In genomic region chr3:31695280-31696008, GRCh38 we compare ENCODE assay signal across 9 cellular contexts.
DNase-seq lines count a peak whose midpoint lies in the region; ATAC-seq and TF ChIP-seq lines count a peak whose summit lies in the region.
"Had no signal": no experiment of that assay in that cellular context is flagged by ENCODE, and none has a peak within 500 bp of the region (broad histone marks: within the 10 kb centered on the region; RNA-seq: fewer than 3 reads in every experiment).

No MANE protein-coding gene starts in this region.

- intact Hi-C loops in dorsolateral prefrontal cortex (cut with DNase I): no loop called here

- no peak; the same call in 2 of the 3 replicates for ATAC-seq in RWPE2 (ENCODE audit: low read depth)

- peaks cover 46% of the 10 kb centered on the region for H3K36me3 ChIP-seq in RWPE2 (ENCODE audit: low read depth)

- DNase-seq in AG10803 (ENCODE audit: low read depth) (no peak), GM20000 (ENCODE audit: low spot score) (peak; percentile 45), RWPE2 (ENCODE audit: low spot score) (no peak), fibroblast of pulmonary artery (ENCODE audit: low read depth) (no peak), C1 segment of cervical spinal cord (lab: John Stamatoyannopoulos, UW) (no peak), NCI-H748 (lab: John Stamatoyannopoulos, UW; ENCODE audit: unreplicated experiment) (no peak), GM03348 (ENCODE audit: low spot score) (no peak), dorsolateral prefrontal cortex (no peak)

- no peaks in the 10 kb centered on the region for H3K27me3 ChIP-seq in RWPE2 (ENCODE audit: insufficient read depth, poor library complexity, severe bottlenecking)
- no peaks in the 10 kb centered on the region for H3K27me3 ChIP-seq in dorsolateral prefrontal cortex

- TF ChIP-seq CTCF in AG10803 (conservative IDR thresholded peaks at IDR 0.05; ENCODE audit: low read length) (peak; percentile 33), GM20000 (IDR thresholded peaks at IDR 0.05; ENCODE audit: extremely low read depth, missing control alignments) (peak; percentile 18), RWPE2 (IDR thresholded peaks at IDR 0.05; ENCODE audit: poor library complexity, severe bottlenecking) (peak; percentile 15), fibroblast of pulmonary artery (IDR thresholded peaks at IDR 0.05; ENCODE audit: low read length, missing control alignments) (peak; percentile 29), dorsolateral prefrontal cortex (IDR thresholded peaks at IDR 0.05 in 54 of 56, conservative IDR thresholded peaks at IDR 0.05 in 2 of 56; ENCODE audit: low read depth in 1 of 56, partially characterized antibody in 56 of 56) (peak in 3 of 56 donors; percentile 13 to 16 (median 14))

- H3K4me1 ChIP-seq in RWPE2 (ENCODE audit: insufficient read depth, poor library complexity, severe bottlenecking): no peaks in the 10 kb centered on the region

- no peaks in the 10 kb centered on the region for H3K9me3 ChIP-seq in RWPE2 (ENCODE audit: severe bottlenecking)

- H3K27ac ChIP-seq in RWPE2 (ENCODE audit: poor library complexity, severe bottlenecking): no peak overlapping the region
- H3K27ac ChIP-seq in dorsolateral prefrontal cortex: no peak overlapping the region
- H3K27ac ChIP-seq: epithelial cell of prostate had no signal

- H3K4me3 ChIP-seq in AG10803 (ENCODE audit: low read length): no peak overlapping the region
- H3K4me3 ChIP-seq in RWPE2 (ENCODE audit: severe bottlenecking): no peak overlapping the region
- H3K4me3 ChIP-seq in fibroblast of pulmonary artery (replicated peaks; ENCODE audit: low read depth, low read length): no peak overlapping the region
- no peak overlapping the region for H3K4me3 ChIP-seq in dorsolateral prefrontal cortex
